Comparison of ENCODE assay signal across 8 cellular contexts in the genomic region with DNA sequence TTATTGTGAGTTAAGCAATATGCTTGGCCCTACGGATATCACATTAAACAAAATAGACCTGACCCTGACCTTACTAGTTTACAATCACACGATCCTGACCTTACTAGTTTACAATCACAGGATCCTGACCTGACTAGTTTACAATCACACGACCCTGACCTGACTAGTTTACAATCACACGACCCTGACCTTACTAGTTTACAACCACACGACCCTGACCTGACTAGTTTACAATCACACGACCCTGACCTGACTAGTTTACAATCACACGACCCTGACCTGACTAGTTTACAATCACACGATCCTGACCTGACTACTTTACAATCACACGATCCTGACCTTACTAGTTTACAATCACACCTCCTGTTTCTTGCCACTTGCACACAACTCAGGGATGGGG.
A peak's percentile ranks its signal among the peaks of the same experiment; 100 is the strongest.
DNase-seq lines count a peak whose midpoint lies in the region; ATAC-seq, FAIRE-seq and TF ChIP-seq lines count a peak whose summit lies in the region.
"Not testable (repeated sequence)": the region's sequence is repeated elsewhere in the genome, so short reads cannot be mapped to it uniquely, and the experiment has no call there.

No MANE protein-coding gene starts in this region.

- not testable (repeated sequence) for H2BK15ac ChIP-seq in neuronal stem cell (ENCODE audit: low read length)

- CTCF ChIA-PET in HCT116 (lab: Charles Lee); WTC11 (lab: Charles Lee): not testable (repeated sequence)

- ATAC-seq in HCT116, WTC11: not testable (repeated sequence)

- H4K91ac ChIP-seq in neuronal stem cell (ENCODE audit: low read depth, low read length, poor library complexity), result not testable (repeated sequence)

- H3K9ac ChIP-seq in HCT116 (ENCODE audit: low read length); neuronal stem cell (ENCODE audit: low read depth, low read length, poor library complexity): not testable (repeated sequence)

- not testable (repeated sequence) for TF ChIP-seq POLR2A in HCT116 (IDR thresholded peaks at IDR 0.05; ENCODE audit: borderline replicate concordance, extremely low read depth, insufficient read depth, insufficient read length); testis (IDR thresholded peaks at IDR 0.05)

- H4K8ac ChIP-seq in neuronal stem cell (ENCODE audit: low read depth, low read length), result not testable (repeated sequence)

- not testable (repeated sequence) for H3K4me2 ChIP-seq in HCT116 (ENCODE audit: low read length); neuronal stem cell (ENCODE audit: insufficient read depth, low read length, poor library complexity, severe bottlenecking)

- not testable (repeated sequence) for H3K36me3 Mint-ChIP-seq in WTC11

- peak; percentile 40 for DNase-seq in EL
- DNase-seq in HCT116 (ENCODE audit: low read depth, low spot score), result peak; percentile 13
- not testable (repeated sequence) for DNase-seq in WTC11 (ENCODE audit: low spot score); frontal cortex (ENCODE audit: low spot score in 2 of 2)
- DNase-seq in dermis blood vessel endothelial cell, result peak; percentile 32
- peak; percentile 26 for DNase-seq in neuronal stem cell (ENCODE audit: low spot score)
- peak; percentile 30 for DNase-seq in testis

- RAD21 ChIA-PET in HCT116 (lab: Charles Lee; ENCODE audit: low non-redundant PET in 1 of 2, low total read pairs in 2 of 2, uncharacterized antibody in 2 of 2, unreplicated experiment in 2 of 2), result not testable (repeated sequence)

- peak; percentile 100 for FAIRE-seq in frontal cortex (lab: Jason Lieb, UNC)
- FAIRE-seq in islet of Langerhans (lab: Jason Lieb, UNC), result peak; percentile 47

- H3K9me3 Mint-ChIP-seq in WTC11, result peaks cover 21% of the 10 kb centered on the region

- H3K4me3 ChIP-seq in HCT116 (replicated peaks in 1 of 2; ENCODE audit: low read depth in 1 of 2, low read length in 2 of 2); neuronal stem cell (ENCODE audit: low read length in 2 of 2); testis: not testable (repeated sequence)

- H3K9me2 ChIP-seq in HCT116 (ENCODE audit: insufficient read depth), result not testable (repeated sequence)

- H2AK5ac ChIP-seq in neuronal stem cell (ENCODE audit: low read depth, low read length), result not testable (repeated sequence)

- H3K79me1 ChIP-seq in neuronal stem cell (ENCODE audit: low read depth, low read length), result not testable (repeated sequence)

- not testable (repeated sequence) for H3K4ac ChIP-seq in neuronal stem cell (ENCODE audit: low read length)

- H2AFZ ChIP-seq in HCT116 (ENCODE audit: low read depth, low read length, poor library complexity, severe bottlenecking); neuronal stem cell (ENCODE audit: low read length): not testable (repeated sequence)

- not testable (repeated sequence) for H3K27me3 Mint-ChIP-seq in WTC11 (ENCODE audit: low read depth)

- not testable (repeated sequence) for H3K36me3 ChIP-seq in HCT116 (ENCODE audit: control insufficient read depth in 1 of 2, insufficient read depth in 2 of 2, low read length in 2 of 2); neuronal stem cell (replicated peaks in 1 of 2; ENCODE audit: control insufficient read depth in 2 of 2, insufficient read depth in 2 of 2, low read length in 2 of 2); testis (ENCODE audit: low read depth, missing control alignments)

- H3K27ac Mint-ChIP-seq in WTC11, result peak overlapping the region; percentile 57; the same call in 1 of the 2 replicates

- not testable (repeated sequence) for H3K79me2 ChIP-seq in HCT116 (ENCODE audit: insufficient read depth, low read length)

- peaks cover 16% of the 10 kb centered on the region for H3K4me1 Mint-ChIP-seq in WTC11

- H2BK12ac ChIP-seq in neuronal stem cell (ENCODE audit: low read length), result not testable (repeated sequence)

- not testable (repeated sequence) for H3K4me3 Mint-ChIP-seq in WTC11

- not testable (repeated sequence) for H3K4me1 ChIP-seq in HCT116 (ENCODE audit: control insufficient read depth in 1 of 2, insufficient read depth in 2 of 2, low read length in 2 of 2); neuronal stem cell (ENCODE audit: control insufficient read depth in 2 of 2, insufficient read depth in 1 of 2, low read depth in 1 of 2, low read length in 2 of 2); testis

- BruUV-seq in HCT116 (replicated peaks; lab: Mats Ljungman, UMichigan), result not testable (repeated sequence)

- not testable (repeated sequence) for H3K27ac ChIP-seq in HCT116 (ENCODE audit: low read depth, low read length); neuronal stem cell (replicated peaks; ENCODE audit: low read length); testis

- H3K14ac ChIP-seq in neuronal stem cell (ENCODE audit: low read length), result not testable (repeated sequence)

- not testable (repeated sequence) for TF ChIP-seq CTCF in HCT116 (IDR thresholded peaks at IDR 0.05 in 2 of 3, conservative IDR thresholded peaks at IDR 0.05 in 1 of 3; ENCODE audit: borderline replicate concordance in 1 of 3, insufficient read depth in 1 of 3, low read depth in 2 of 3, low read length in 2 of 3); WTC11 (IDR thresholded peaks at IDR 0.05); testis (IDR thresholded peaks at IDR 0.05)

- not testable (repeated sequence) for H2BK120ac ChIP-seq in neuronal stem cell (ENCODE audit: low read depth, low read length)

- intact Hi-C loops in HCT116 (cut with micrococcal nuclease); testis (cut with DNase I; ENCODE audit: low total_unique reads): not testable (repeated sequence)

- H4K20me1 ChIP-seq in HCT116 (ENCODE audit: insufficient read depth), result not testable (repeated sequence)

- not testable (repeated sequence) for H2BK5ac ChIP-seq in neuronal stem cell (ENCODE audit: low read length)

- not testable (repeated sequence) for H3K18ac ChIP-seq in neuronal stem cell (ENCODE audit: low read length)

- H3K23ac ChIP-seq in neuronal stem cell (ENCODE audit: low read depth, low read length, poor library complexity), result not testable (repeated sequence)

- POLR2A ChIA-PET in HCT116 (lab: Charles Lee); WTC11 (lab: Charles Lee): not testable (repeated sequence)

- TF ChIP-seq RAD21 in HCT116 (IDR thresholded peaks at IDR 0.05; ENCODE audit: low read depth), result not testable (repeated sequence)

- H3K9me3 ChIP-seq in HCT116 (ENCODE audit: control insufficient read depth in 1 of 2, insufficient read depth in 1 of 2, low read depth in 1 of 2, low read length in 2 of 2); neuronal stem cell (replicated peaks in 1 of 2; ENCODE audit: control insufficient read depth in 2 of 2, insufficient read depth in 1 of 2, low read depth in 1 of 2, low read length in 2 of 2); testis: not testable (repeated sequence)

- no CpG with 5 or more reads among the region's 9 CpGs for WGBS in neuronal stem cell (ENCODE audit: extremely low coverage in 2 of 2, insufficient read length in 2 of 2, insufficient replicate concordance in 1 of 2), 2 donors
- WGBS in testis, 2 donors, result 81 to 90% methylated on average over 9 of the region's 9 CpGs

- not testable (repeated sequence) for H3K27me3 ChIP-seq in HCT116 (ENCODE audit: insufficient read depth, low read length); neuronal stem cell (ENCODE audit: control insufficient read depth in 3 of 3, insufficient read depth in 3 of 3, low read depth in 1 of 3, low read length in 3 of 3); testis
